30 cellular contexts compared by ENCODE assay signal in the genomic region with DNA sequence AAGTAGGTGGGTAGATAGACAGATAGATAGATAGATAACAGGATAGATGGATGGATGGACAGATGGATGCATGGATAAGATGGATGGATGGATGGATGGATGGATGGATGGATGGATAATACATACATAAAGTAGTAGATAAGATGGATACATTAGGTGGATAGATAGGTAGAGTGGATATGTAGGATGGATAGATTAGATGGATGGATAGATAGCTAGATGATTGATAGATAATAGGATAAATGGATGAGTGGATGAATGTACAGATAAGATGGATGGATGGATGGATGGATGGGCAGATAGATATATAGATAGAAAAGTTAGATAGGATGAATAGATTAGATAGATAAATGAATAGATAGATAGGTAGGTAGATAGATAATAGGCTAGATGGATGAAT. TPM values are rescaled to one million over a fixed set of nuclear protein-coding genes. Genes with fewer than 3 reads are reported as not detected.
DNase-seq lines count a peak whose midpoint lies in the region; ATAC-seq, FAIRE-seq and TF ChIP-seq lines count a peak whose summit lies in the region.
"Had no signal": no experiment of that assay in that cellular context is flagged by ENCODE, and none has a peak within 500 bp of the region (broad histone marks: within the 10 kb centered on the region; RNA-seq: fewer than 3 reads in every experiment).

No MANE protein-coding gene starts in this region.

- TF ChIP-seq CTCF in liver (IDR thresholded peaks at IDR 0.05; ENCODE audit: low read depth, low read length, missing input control) (no peak), spleen (IDR thresholded peaks at IDR 0.05 in 8 of 11, conservative IDR thresholded peaks at IDR 0.05 in 3 of 11) (no peak)

- H3K36me3 ChIP-seq in liver (ENCODE audit: control insufficient read depth in 4 of 4, insufficient read depth in 3 of 4, low read depth in 1 of 4, low read length in 3 of 4) (peaks cover 0 to 16% (median 9%) of the 10 kb centered on the region in 4 donors), spleen (peaks cover 0 to 15% (median 0%) of the 10 kb centered on the region in 6 donors)
- H3K36me3 ChIP-seq: BE2C; BLaER1 treated with 17β-estradiol and CSF1 and Interleukin-3, amounts not matched to agents 10 nM and 100 nM had no signal

- no peak for TF ChIP-seq POLR2A in spleen (IDR thresholded peaks at IDR 0.05)

- no peak for ATAC-seq in stimulated activated naive CD8-positive, alpha-beta T cell treated with anti-CD3 and anti-CD28 coated beads, Interleukin-15, amount 100 ng/mL, for 72 hours
- ATAC-seq: GM23338, HCT116 had no signal

- H3K9ac ChIP-seq in liver (ENCODE audit: low read depth in 1 of 2, low read length in 2 of 2) = peak overlapping the region in 1 of 2 donors; percentile 14
- H3K9ac ChIP-seq: BLaER1 treated with 17β-estradiol and CSF1 and Interleukin-3, amounts not matched to agents 10 nM and 100 nM had no signal

- no peaks in the 10 kb centered on the region for H3K9me3 ChIP-seq in liver (ENCODE audit: control insufficient read depth in 4 of 4, low read length in 3 of 4)
- no peaks in the 10 kb centered on the region for H3K9me3 ChIP-seq in spleen
- H3K9me3 ChIP-seq: BE2C had no signal

- peak overlapping the region; percentile 44 for H3K27ac ChIP-seq in adipose tissue (ENCODE audit: low read depth, low read length)
- peak overlapping the region; percentile 96 to 99 for H3K27ac ChIP-seq in liver (ENCODE audit: low read depth in 1 of 2, low read length in 2 of 2)
- H3K27ac ChIP-seq in spleen = peak overlapping the region in 5 of 8 donors; percentile 68 to 93 (median 80)
- H3K27ac ChIP-seq: 22Rv1; BLaER1 treated with 17β-estradiol and CSF1 and Interleukin-3, amounts not matched to agents 10 nM and 100 nM had no signal

- peak overlapping the region; percentile 28 for H3K27ac Mint-ChIP-seq in stimulated activated naive CD8-positive, alpha-beta T cell treated with anti-CD3 and anti-CD28 coated beads, Interleukin-15, Interleukin-2, amounts not matched to agents 100 ng/mL and 50 ng/mL, for 24 hours
- no peak overlapping the region for H3K27ac Mint-ChIP-seq in stimulated activated naive CD8-positive, alpha-beta T cell treated with anti-CD3 and anti-CD28 coated beads, Interleukin-15, amount 100 ng/mL, for 72 hours
- H3K27ac Mint-ChIP-seq: CD4-positive, alpha-beta T cell; GM23338; H9; HFFc6 had no signal

- H3K4me1 Mint-ChIP-seq in stimulated activated naive CD8-positive, alpha-beta T cell treated with anti-CD3 and anti-CD28 coated beads, Interleukin-15, Interleukin-2, amounts not matched to agents 100 ng/mL and 50 ng/mL, for 24 hours (ENCODE audit: low read depth) = peaks cover 5% of the 10 kb centered on the region
- peaks cover 6% of the 10 kb centered on the region for H3K4me1 Mint-ChIP-seq in stimulated activated naive CD8-positive, alpha-beta T cell treated with anti-CD3 and anti-CD28 coated beads, Interleukin-15, amount 100 ng/mL, for 72 hours
- H3K4me1 Mint-ChIP-seq: GM23338, H9 had no signal

- H3K4me1 ChIP-seq in liver (ENCODE audit: control insufficient read depth in 4 of 4, insufficient read depth in 4 of 4, low read length in 3 of 4) (peaks cover 9 to 75% (median 58%) of the 10 kb centered on the region in 4 donors), spleen (peaks cover 0 to 28% (median 3%) of the 10 kb centered on the region in 6 donors)
- H3K4me1 ChIP-seq: BE2C had no signal

- intact Hi-C loops in spleen (cut with DNase I; ENCODE audit: low total_unique reads) = no loop called here

- TF ChIP-seq RAD21 in liver (IDR thresholded peaks at IDR 0.05) = no peak

- no peaks in the 10 kb centered on the region for H3K36me3 Mint-ChIP-seq in stimulated activated naive CD8-positive, alpha-beta T cell treated with anti-CD3 and anti-CD28 coated beads, Interleukin-15, Interleukin-2, amounts not matched to agents 100 ng/mL and 50 ng/mL, for 24 hours (ENCODE audit: low read depth)

- H3K9me3 Mint-ChIP-seq in stimulated activated naive CD8-positive, alpha-beta T cell treated with anti-CD3 and anti-CD28 coated beads, Interleukin-15, Interleukin-2, amounts not matched to agents 100 ng/mL and 50 ng/mL, for 24 hours = no peaks in the 10 kb centered on the region
- H3K9me3 Mint-ChIP-seq in stimulated activated naive CD8-positive, alpha-beta T cell treated with anti-CD3 and anti-CD28 coated beads, Interleukin-15, amount 100 ng/mL, for 72 hours = no peaks in the 10 kb centered on the region
- H3K9me3 Mint-ChIP-seq: CD4-positive, alpha-beta T cell had no signal

- DNase-seq in stimulated activated naive CD8-positive, alpha-beta T cell treated with anti-CD3 and anti-CD28 coated beads, Interleukin-15, amount 100 ng/mL, for 72 hours = no peak
- DNase-seq in spleen = no peak
- no peak for DNase-seq in T-helper 1 cell
- DNase-seq in frontal cortex (ENCODE audit: low spot score in 2 of 2) = no peak
- no peak for DNase-seq in effector CD8-positive, alpha-beta T cell (lab: John Stamatoyannopoulos, UW)
- DNase-seq: ACHN; AML-193; BE2C; Calu3; CD4-positive, alpha-beta T cell; COR-L47; DMS53; DMS79 treated with DMSO at 0.1 percent for 48 hours; GF-D8; H9; HFFc6 had no signal

- peaks cover 2% of the 10 kb centered on the region for H3K27me3 Mint-ChIP-seq in stimulated activated naive CD8-positive, alpha-beta T cell treated with anti-CD3 and anti-CD28 coated beads, Interleukin-15, Interleukin-2, amounts not matched to agents 100 ng/mL and 50 ng/mL, for 24 hours
- no peaks in the 10 kb centered on the region for H3K27me3 Mint-ChIP-seq in stimulated activated naive CD8-positive, alpha-beta T cell treated with anti-CD3 and anti-CD28 coated beads, Interleukin-15, amount 100 ng/mL, for 72 hours

- H3K27me3 ChIP-seq in liver (ENCODE audit: control insufficient read depth in 4 of 4, insufficient read depth in 4 of 4, low read length in 3 of 4) (no peaks in the 10 kb centered on the region), spleen (replicated peaks in 1 of 7) (peaks cover 0 to 28% (median 0%) of the 10 kb centered on the region in 7 donors)
- H3K27me3 ChIP-seq: BE2C; BLaER1 treated with 17β-estradiol and CSF1 and Interleukin-3, amounts not matched to agents 10 nM and 100 nM had no signal

- H3K4me3 Mint-ChIP-seq in stimulated activated naive CD8-positive, alpha-beta T cell treated with anti-CD3 and anti-CD28 coated beads, Interleukin-15, Interleukin-2, amounts not matched to agents 100 ng/mL and 50 ng/mL, for 24 hours = no peak overlapping the region
- H3K4me3 Mint-ChIP-seq in stimulated activated naive CD8-positive, alpha-beta T cell treated with anti-CD3 and anti-CD28 coated beads, Interleukin-15, amount 100 ng/mL, for 72 hours = no peak overlapping the region
- H3K4me3 Mint-ChIP-seq: CD14-positive monocyte; CD4-positive, alpha-beta T cell; GM23338; HFFc6 had no signal

- FAIRE-seq in frontal cortex (lab: Jason Lieb, UNC) = no peak
- FAIRE-seq: A204.1, GM12891, GM18507 had no signal

- H3K4me3 ChIP-seq in liver (ENCODE audit: low read depth in 1 of 3, low read length in 3 of 3) = peak overlapping the region; percentile 60 to 94 (median 88)
- peak overlapping the region in 2 of 8 donors; percentile 14 to 49 for H3K4me3 ChIP-seq in spleen
- H3K4me3 ChIP-seq: BLaER1 treated with 17β-estradiol and CSF1 and Interleukin-3, amounts not matched to agents 10 nM and 100 nM; GM23338 had no signal

TF ChIP-seq in liver, 16 proteins besides CTCF, POLR2A, EP300 and RAD21:
- no peak for TF ChIP-seq TAF1 (conservative IDR thresholded peaks at IDR 0.05)

RNA-seq across cellular contexts. Expression of gene CYP4F3, which starts 2.1 kb away (rescaled TPM):
- polyA plus RNA-seq in adipose tissue = under 1 TPM; 0.06 to 0.51 (median 0.34) TPM
- 100 to 1,000 TPM in 1 of 2 donors, 10 to 100 TPM in 1; 58.4 to 168 TPM for total RNA-seq in liver
- 100 to 1,000 TPM; 119 to 137 TPM for polyA plus RNA-seq in liver
- total RNA-seq in spleen = 10 to 100 TPM in 4 of 7 donors, 1 to 10 TPM in 3; 3.5 to 44.1 (median 12.3) TPM
- under 1 TPM; 0.03 to 0.99 (median 0.48) TPM for polyA plus RNA-seq in spleen
- not detected for total RNA-seq in frontal cortex
- total RNA-seq: CD4-positive, alpha-beta T cell; Daoy; G401; GM23338; H9; HFFc6 had no signal
- polyA plus RNA-seq: GM23338 had no signal

RNA-seq across cellular contexts. Expression of gene CYP4F8, which starts 27.8 kb away (rescaled TPM):
- polyA plus RNA-seq in adipose tissue (not detected), liver (not detected), spleen (not detected)
- total RNA-seq in liver (not detected), spleen (not detected), frontal cortex (not detected)
- total RNA-seq: Calu3; CD4-positive, alpha-beta T cell; Daoy; G401; GM23338; H4; H9; HFFc6 had no signal
- polyA plus RNA-seq: CD14-positive monocyte, GM23338 had no signal

RNA-seq across cellular contexts. Expression of gene CYP4F12, which starts 30.1 kb away (rescaled TPM):
- 10 to 100 TPM in 1 of 3 donors, 1 to 10 TPM in 2; 1.2 to 17.7 (median 9.1) TPM for polyA plus RNA-seq in adipose tissue
- total RNA-seq in liver = 10 to 100 TPM; 19.0 to 31.0 TPM
- polyA plus RNA-seq in liver = 10 to 100 TPM; 14.6 to 64.0 TPM
- 1 to 10 TPM; 2.8 to 8.2 (median 4.2) TPM for total RNA-seq in spleen
- 1 to 10 TPM; 1.9 to 8.3 (median 4.0) TPM for polyA plus RNA-seq in spleen
- total RNA-seq in frontal cortex = 0.41 TPM
- total RNA-seq: GM23338, H9, HFFc6 had no signal
- polyA plus RNA-seq: CD14-positive monocyte, GM23338 had no signal

Comparison
In these comparisons a context has a peak if more than half of its experiments do, and no peak if none do; other contexts are left out.
1. H3K27ac ChIP-seq: peak in every context shown above with its lines; median percentile 98 in liver; 80 in spleen; 44 in adipose tissue.